8 cellular contexts compared by ENCODE assay signal in genomic region chr17:18921912-18922451, GRCh38. TPM values are rescaled to one million over a fixed set of nuclear protein-coding genes. Genes with fewer than 3 reads are reported as not detected.
DNase-seq lines count a peak whose midpoint lies in the region; ATAC-seq and TF ChIP-seq lines count a peak whose summit lies in the region.

No MANE protein-coding gene starts in this region.

- H3K36me3 Mint-ChIP-seq in brain: peaks cover 57% of the 10 kb centered on the region

- no peaks in the 10 kb centered on the region for H3K9me3 Mint-ChIP-seq in brain

- peaks cover 17% of the 10 kb centered on the region for H3K4me1 Mint-ChIP-seq in brain

- peak; percentile 36 for DNase-seq in CD1c-positive myeloid dendritic cell (ENCODE audit: extremely low spot score)
- no peak for DNase-seq in NCI-H524 (lab: John Stamatoyannopoulos, UW)
- DNase-seq in central memory CD4-positive, alpha-beta T cell: no peak
- DNase-seq in NCI-H1105 (lab: John Stamatoyannopoulos, UW): no peak
- DNase-seq in NCI-H526 (lab: John Stamatoyannopoulos, UW): no peak

- H3K27me3 Mint-ChIP-seq in brain: no peaks in the 10 kb centered on the region

- H3K27ac Mint-ChIP-seq in brain: peak overlapping the region in 4 of 5 experiments; percentile 14 to 45 (median 31)

- no peak for TF ChIP-seq CTCF in brain (conservative IDR thresholded peaks at IDR 0.05)

- no peak overlapping the region for H3K4me3 Mint-ChIP-seq in brain

- ATAC-seq in GM19397 (IDR thresholded peaks at IDR 0.05; ENCODE audit: unreplicated experiment): peak; percentile 66
- ATAC-seq in HG03565 (IDR thresholded peaks at IDR 0.05; ENCODE audit: unreplicated experiment): peak; percentile 57

RNA-seq across cellular contexts. Expression of gene SLC5A10, which starts 30.0 kb away (rescaled TPM):
- not detected for polyA plus RNA-seq in brain (ENCODE audit: insufficient read depth, low read depth, low replicate concordance)
